8 cellular contexts compared by ENCODE assay signal in genomic region chr1:220528679-220529529, GRCh38. TPM values are rescaled to one million over a fixed set of nuclear protein-coding genes. Genes with fewer than 3 reads are reported as not detected.
A peak's percentile ranks its signal among the peaks of the same experiment; 100 is the strongest.
DNase-seq lines count a peak whose midpoint lies in the region; ATAC-seq and TF ChIP-seq lines count a peak whose summit lies in the region.

No MANE protein-coding gene starts in this region.

- H2AFZ ChIP-seq in MM.1S (ENCODE audit: low read length) = peak overlapping the region; percentile 98

- H3K4me2 ChIP-seq in MM.1S (ENCODE audit: low read depth, low read length) = peak overlapping the region; percentile 98

- TF ChIP-seq CTCF in MM.1S (IDR thresholded peaks at IDR 0.05; ENCODE audit: low read length) = no peak
- TF ChIP-seq CTCF in right lobe of liver (IDR thresholded peaks at IDR 0.05) = no peak
- no peak for TF ChIP-seq CTCF in testis (IDR thresholded peaks at IDR 0.05)

- H3K4me1 ChIP-seq in MM.1S (ENCODE audit: low read length) (peaks cover 5% of the 10 kb centered on the region; the same call in 1 of the 2 replicates), right lobe of liver (peaks cover 0 to 7% (median 0%) of the 10 kb centered on the region in 4 donors), testis (peaks cover 6% of the 10 kb centered on the region)

- H3K9me2 ChIP-seq in MM.1S (replicated peaks; ENCODE audit: insufficient read depth, low read length) = no peaks in the 10 kb centered on the region

- ATAC-seq in GM18502 (IDR thresholded peaks at IDR 0.05; ENCODE audit: poor library complexity, unreplicated experiment) (peak; percentile 9), right lobe of liver (peak in 1 of 4 donors; percentile 5)

- no peaks in the 10 kb centered on the region for H3K9me3 ChIP-seq in MM.1S (replicated peaks; ENCODE audit: insufficient read depth, low read length)
- no peaks in the 10 kb centered on the region for H3K9me3 ChIP-seq in right lobe of liver
- H3K9me3 ChIP-seq in testis = no peaks in the 10 kb centered on the region

- no peaks in the 10 kb centered on the region for H3F3A ChIP-seq in MM.1S (ENCODE audit: insufficient read depth, low read length)

- H4K20me1 ChIP-seq in MM.1S (ENCODE audit: insufficient read depth, low read length) = no peaks in the 10 kb centered on the region

- DNase-seq in Ammon's horn (ENCODE audit: low spot score) = peak; percentile 36
- DNase-seq in MM.1S = no peak
- peak in 24 of 61 donors; percentile 17 to 64 (median 48) for DNase-seq in caudate nucleus (lab: John Stamatoyannopoulos, UW)
- DNase-seq in right lobe of liver = no peak
- DNase-seq in testis = peak; percentile 84
- no peak for DNase-seq in AG08395 (ENCODE audit: low spot score)
- DNase-seq in Kasumi-1 (lab: John Stamatoyannopoulos, UW) = no peak

- WGBS in right lobe of liver (ENCODE audit: insufficient coverage, low coverage, low lambda C conversion rate, missing lambda C conversion rate) = 5% methylated on average over 15 of the region's 55 CpGs
- WGBS in testis, 2 donors = 1 to 2% methylated on average over 36 to 44 of the region's 55 CpGs

- peak overlapping the region; percentile 64 for H3K9ac ChIP-seq in MM.1S (ENCODE audit: low read length)

- TF ChIP-seq POLR2A in right lobe of liver (IDR thresholded peaks at IDR 0.05) (no peak), testis (IDR thresholded peaks at IDR 0.05) (no peak)

- H3K27ac ChIP-seq in MM.1S (ENCODE audit: low read length) (no peak overlapping the region), caudate nucleus (ENCODE audit: low read depth, low read length) (peak overlapping the region; percentile 60), right lobe of liver (peak overlapping the region in 2 of 3 donors; percentile 21 to 26), testis (peak overlapping the region; percentile 93 to 95)

- intact Hi-C loops in right lobe of liver (cut with DNase I) = no loop called here
- intact Hi-C loops in testis (cut with DNase I; ENCODE audit: low total_unique reads) = no loop called here

- H3K27me3 ChIP-seq in MM.1S (replicated peaks; ENCODE audit: insufficient read depth, low read length) = 0 out of 2 replicates have a peak, but pooled peaks cover 3% of the 10 kb centered on the region
- H3K27me3 ChIP-seq in right lobe of liver = peaks cover 0 to 8% of the 10 kb centered on the region in 2 donors
- no peaks in the 10 kb centered on the region for H3K27me3 ChIP-seq in testis

- H3K79me2 ChIP-seq in MM.1S (ENCODE audit: low read length) = no peaks in the 10 kb centered on the region

- H3K4me3 ChIP-seq in MM.1S (ENCODE audit: low read length) = peak overlapping the region; percentile 88
- H3K4me3 ChIP-seq in right lobe of liver = peak overlapping the region; percentile 50 to 54 (median 51)
- H3K4me3 ChIP-seq in testis = peak overlapping the region; percentile 84 to 96

- no peaks in the 10 kb centered on the region for H3K36me3 ChIP-seq in MM.1S (replicated peaks; ENCODE audit: insufficient read depth, low read length)
- no peaks in the 10 kb centered on the region for H3K36me3 ChIP-seq in right lobe of liver
- no peaks in the 10 kb centered on the region for H3K36me3 ChIP-seq in testis (ENCODE audit: low read depth, missing control alignments)

RNA-seq across cellular contexts. Expression of gene MARK1, which starts 1.0 kb away (rescaled TPM):
- under 1 TPM; 0.06 to 0.53 (median 0.24) TPM for total RNA-seq in right lobe of liver
- 10 to 100 TPM; 31.2 to 49.6 TPM for total RNA-seq in testis
- 25.5 TPM for polyA plus RNA-seq in testis (ENCODE audit: insufficient read depth, low read depth, low replicate concordance)

Comparison
In these comparisons a context has a peak if more than half of its experiments do, and no peak if none do; other contexts are left out.
1. DNase-seq: peak in Ammon's horn (single experiment) and testis (single experiment); none in MM.1S (single experiment), right lobe of liver (0 of 3), AG08395 (single experiment) and Kasumi-1 (0 of 2).
2. RNA of gene MARK1, which starts 1.0 kb away (total RNA-seq): 31.2 to 49.6 TPM in testis; 0.06 to 0.53 TPM in right lobe of liver; every median in the first group is over 10 times any median in the second.
3. Peak in every context shown above with its lines, with median percentiles within 50 percentile points of each other: H3K4me3 ChIP-seq.